ENCODE assay signal across 1 cellular context in the genomic region with DNA sequence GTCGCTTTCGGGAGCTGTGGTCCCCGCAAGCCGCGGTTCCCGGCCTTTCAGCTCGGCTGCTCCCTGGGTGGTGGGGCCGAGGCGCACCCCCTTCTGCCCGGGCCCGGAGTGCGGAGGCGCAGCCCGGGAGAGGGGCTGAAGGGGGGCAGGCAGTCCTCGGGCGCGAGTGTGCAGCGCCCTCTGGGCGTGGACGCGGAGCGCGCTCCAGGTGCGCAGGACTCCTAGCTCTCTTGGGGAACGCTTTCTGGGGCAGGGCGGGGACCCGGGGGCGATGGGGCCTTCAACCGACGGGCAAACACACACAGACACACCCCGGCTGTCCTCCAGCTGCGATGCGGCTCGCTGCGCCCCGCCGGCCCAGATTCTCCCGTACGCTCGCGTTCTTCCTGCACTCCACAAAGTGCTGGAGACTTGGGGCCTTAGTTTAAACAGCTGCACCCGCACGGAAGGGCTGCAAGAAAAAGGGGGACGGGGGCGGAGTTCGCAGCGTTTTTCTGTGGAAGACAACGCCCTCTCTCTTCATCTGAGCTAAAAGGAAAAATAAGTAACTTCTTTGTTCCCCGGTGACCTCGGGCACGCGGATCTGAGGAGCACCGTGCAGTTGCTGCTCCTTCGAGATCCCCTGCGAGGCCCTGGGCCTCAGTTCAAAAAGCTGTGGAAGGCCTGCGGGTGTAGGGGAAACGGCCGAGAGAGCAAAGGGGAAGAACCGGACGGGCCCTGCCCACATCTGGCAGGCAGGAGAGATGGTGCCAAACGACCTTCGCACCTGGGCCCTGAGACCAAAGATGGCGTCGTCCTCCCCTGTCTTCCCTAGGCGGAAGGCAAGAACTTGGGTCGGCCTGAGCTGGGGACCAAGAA.
TF ChIP-seq lines count a peak whose summit lies in the region.

No MANE protein-coding gene starts in this region.

TF ChIP-seq in HepG2, 621 proteins besides CTCF, POLR2A, EP300 and RAD21 (continued from another document and continues in another):
- TF ChIP-seq, protein P1, sequence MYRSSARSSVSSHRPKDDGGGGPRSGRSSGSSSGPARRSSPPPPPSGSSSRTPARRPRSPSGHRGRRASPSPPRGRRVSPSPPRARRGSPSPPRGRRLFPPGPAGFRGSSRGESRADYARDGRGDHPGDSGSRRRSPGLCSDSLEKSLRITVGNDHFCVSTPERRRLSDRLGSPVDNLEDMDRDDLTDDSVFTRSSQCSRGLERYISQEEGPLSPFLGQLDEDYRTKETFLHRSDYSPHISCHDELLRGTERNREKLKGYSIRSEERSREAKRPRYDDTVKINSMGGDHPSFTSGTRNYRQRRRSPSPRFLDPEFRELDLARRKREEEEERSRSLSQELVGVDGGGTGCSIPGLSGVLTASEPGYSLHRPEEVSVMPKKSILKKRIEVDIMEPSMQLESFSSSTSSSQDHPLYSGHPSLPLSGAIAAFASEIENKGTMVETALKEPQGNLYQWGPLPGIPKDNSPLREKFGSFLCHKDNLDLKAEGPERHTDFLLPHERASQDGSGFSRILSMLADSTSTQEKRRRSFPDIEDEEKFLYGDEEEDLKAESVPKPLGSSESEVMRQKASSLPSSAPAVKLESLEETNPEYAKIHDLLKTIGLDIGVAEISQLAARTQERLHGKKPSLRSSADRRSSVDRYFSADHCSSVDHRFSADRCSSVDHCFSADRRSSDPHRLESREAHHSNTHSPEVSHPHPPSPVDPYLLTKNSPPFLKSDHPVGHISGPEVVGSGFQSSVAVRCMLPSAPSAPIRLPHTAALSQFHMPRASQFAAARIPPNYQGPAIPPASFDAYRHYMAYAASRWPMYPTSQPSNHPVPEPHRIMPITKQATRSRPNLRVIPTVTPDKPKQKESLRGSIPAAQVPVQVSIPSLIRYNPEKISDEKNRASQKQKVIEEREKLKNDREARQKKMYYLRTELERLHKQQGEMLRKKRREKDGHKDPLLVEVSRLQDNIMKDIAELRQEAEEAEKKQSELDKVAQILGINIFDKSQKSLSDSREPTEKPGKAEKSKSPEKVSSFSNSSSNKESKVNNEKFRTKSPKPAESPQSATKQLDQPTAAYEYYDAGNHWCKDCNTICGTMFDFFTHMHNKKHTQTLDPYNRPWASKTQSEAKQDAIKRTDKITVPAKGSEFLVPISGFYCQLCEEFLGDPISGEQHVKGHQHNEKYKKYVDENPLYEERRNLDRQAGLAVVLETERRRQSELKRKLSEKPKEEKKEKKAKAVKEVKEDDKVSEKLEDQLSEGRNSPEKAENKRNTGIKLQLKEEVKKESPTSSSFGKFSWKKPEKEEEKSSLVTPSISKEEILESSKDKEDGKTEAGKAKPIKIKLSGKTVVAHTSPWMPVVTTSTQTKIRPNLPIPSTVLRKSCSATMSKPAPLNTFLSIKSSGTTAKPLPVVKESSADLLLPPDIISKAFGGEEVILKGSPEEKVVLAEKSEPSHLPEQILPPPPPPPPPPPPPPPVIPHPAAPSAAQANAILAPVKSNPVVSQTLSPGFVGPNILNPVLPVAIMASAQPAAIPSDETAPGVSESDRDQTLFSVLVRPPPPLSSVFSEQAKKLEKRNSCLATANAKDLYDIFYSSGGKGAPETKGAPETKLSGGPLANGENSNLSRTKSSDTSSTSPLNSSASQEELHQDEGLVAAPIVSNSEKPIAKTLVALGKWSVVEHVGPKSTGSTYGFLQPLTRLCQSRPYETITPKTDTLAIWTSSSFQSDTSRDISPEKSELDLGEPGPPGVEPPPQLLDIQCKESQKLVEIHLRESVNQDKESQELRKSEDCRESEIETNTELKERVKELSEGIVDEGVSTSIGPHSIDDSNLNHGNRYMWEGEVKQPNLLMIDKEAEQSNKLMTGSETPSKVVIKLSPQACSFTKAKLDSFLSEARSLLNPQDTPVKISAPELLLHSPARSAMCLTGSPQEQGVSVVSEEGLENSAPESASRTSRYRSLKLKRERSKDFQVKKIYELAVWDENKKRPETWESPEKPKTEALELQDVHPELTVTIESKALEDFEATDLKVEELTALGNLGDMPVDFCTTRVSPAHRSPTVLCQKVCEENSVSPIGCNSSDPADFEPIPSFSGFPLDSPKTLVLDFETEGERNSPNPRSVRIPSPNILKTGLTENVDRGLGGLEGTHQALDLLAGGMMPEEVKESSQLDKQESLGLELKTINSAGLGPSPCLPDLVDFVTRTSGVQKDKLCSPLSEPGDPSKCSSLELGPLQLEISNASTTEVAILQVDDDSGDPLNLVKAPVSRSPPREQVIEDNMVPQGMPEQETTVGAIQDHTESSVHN (CRISPR knock-in tag; IDR thresholded peaks at IDR 0.05) = peak; percentile 30; the same call in 1 of the 2 replicates
- TF ChIP-seq ZFP36 (IDR thresholded peaks at IDR 0.05; ENCODE audit: borderline replicate concordance, low read depth, low read length, partially characterized antibody) (no peak), TEAD2 (CRISPR knock-in tag; IDR thresholded peaks at IDR 0.05) (no peak), DNMT1 (CRISPR knock-in tag; IDR thresholded peaks at IDR 0.05) (0 out of 2 replicates have a peak, but pooled peaks have one; percentile 17), MZF1 (CRISPR knock-in tag; IDR thresholded peaks at IDR 0.05; ENCODE audit: borderline replicate concordance) (no peak), CBFB (CRISPR knock-in tag; IDR thresholded peaks at IDR 0.05) (peak; percentile 86), ZNF569 (CRISPR knock-in tag; IDR thresholded peaks at IDR 0.05; ENCODE audit: borderline replicate concordance) (no peak), ZEB1 (IDR thresholded peaks at IDR 0.05; ENCODE audit: insufficient replicate concordance, low read depth) (no peak), ZFX (CRISPR knock-in tag; IDR thresholded peaks at IDR 0.05; ENCODE audit: low read depth) (peak; percentile 80), ZSCAN31 (CRISPR knock-in tag; IDR thresholded peaks at IDR 0.05; ENCODE audit: low read depth) (peak; percentile 21; the same call in 1 of the 2 replicates), NR1H2 (CRISPR knock-in tag; IDR thresholded peaks at IDR 0.05; ENCODE audit: borderline replicate concordance, low read depth) (no peak), ZC3H4 (CRISPR knock-in tag; IDR thresholded peaks at IDR 0.05; ENCODE audit: borderline replicate concordance) (no peak), SP2 (CRISPR knock-in tag; IDR thresholded peaks at IDR 0.05) (no peak), ZNF549 (CRISPR knock-in tag; IDR thresholded peaks at IDR 0.05) (no peak), ZNF263 (CRISPR knock-in tag; IDR thresholded peaks at IDR 0.05) (peak; percentile 80), GZF1 (CRISPR knock-in tag; IDR thresholded peaks at IDR 0.05) (no peak), FOXM1 (CRISPR knock-in tag; IDR thresholded peaks at IDR 0.05) (no peak), ZNF367 (CRISPR knock-in tag; IDR thresholded peaks at IDR 0.05; ENCODE audit: borderline replicate concordance) (no peak; the same call in 1 of the 2 replicates), SKI (IDR thresholded peaks at IDR 0.05; ENCODE audit: partially characterized antibody) (no peak), FOXK1 (CRISPR knock-in tag; IDR thresholded peaks at IDR 0.05; ENCODE audit: borderline replicate concordance, low read depth) (no peak), BHLHE40 (IDR thresholded peaks at IDR 0.05; ENCODE audit: low read length) (peak; percentile 40; the same call in 1 of the 2 replicates)
- TF ChIP-seq, protein P2, sequence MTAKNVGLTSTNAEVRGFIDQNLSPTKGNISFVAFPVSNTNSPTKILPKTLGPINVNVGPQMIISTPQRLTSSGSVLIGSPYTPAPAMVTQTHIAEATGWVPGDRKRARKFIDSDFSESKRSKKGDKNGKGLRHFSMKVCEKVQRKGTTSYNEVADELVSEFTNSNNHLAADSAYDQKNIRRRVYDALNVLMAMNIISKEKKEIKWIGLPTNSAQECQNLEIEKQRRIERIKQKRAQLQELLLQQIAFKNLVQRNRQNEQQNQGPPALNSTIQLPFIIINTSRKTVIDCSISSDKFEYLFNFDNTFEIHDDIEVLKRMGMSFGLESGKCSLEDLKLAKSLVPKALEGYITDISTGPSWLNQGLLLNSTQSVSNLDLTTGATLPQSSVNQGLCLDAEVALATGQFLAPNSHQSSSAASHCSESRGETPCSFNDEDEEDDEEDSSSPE (CRISPR knock-in tag; IDR thresholded peaks at IDR 0.05) = peak; percentile 15
- TF ChIP-seq, protein P3, sequence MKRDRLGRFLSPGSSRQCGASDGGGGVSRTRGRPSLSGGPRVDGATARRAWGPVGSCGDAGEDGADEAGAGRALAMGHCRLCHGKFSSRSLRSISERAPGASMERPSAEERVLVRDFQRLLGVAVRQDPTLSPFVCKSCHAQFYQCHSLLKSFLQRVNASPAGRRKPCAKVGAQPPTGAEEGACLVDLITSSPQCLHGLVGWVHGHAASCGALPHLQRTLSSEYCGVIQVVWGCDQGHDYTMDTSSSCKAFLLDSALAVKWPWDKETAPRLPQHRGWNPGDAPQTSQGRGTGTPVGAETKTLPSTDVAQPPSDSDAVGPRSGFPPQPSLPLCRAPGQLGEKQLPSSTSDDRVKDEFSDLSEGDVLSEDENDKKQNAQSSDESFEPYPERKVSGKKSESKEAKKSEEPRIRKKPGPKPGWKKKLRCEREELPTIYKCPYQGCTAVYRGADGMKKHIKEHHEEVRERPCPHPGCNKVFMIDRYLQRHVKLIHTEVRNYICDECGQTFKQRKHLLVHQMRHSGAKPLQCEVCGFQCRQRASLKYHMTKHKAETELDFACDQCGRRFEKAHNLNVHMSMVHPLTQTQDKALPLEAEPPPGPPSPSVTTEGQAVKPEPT (CRISPR knock-in tag; IDR thresholded peaks at IDR 0.05; ENCODE audit: low read depth) = no peak
- TF ChIP-seq, protein P4, sequence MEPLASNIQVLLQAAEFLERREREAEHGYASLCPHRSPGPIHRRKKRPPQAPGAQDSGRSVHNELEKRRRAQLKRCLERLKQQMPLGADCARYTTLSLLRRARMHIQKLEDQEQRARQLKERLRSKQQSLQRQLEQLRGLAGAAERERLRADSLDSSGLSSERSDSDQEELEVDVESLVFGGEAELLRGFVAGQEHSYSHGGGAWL (CRISPR knock-in tag; IDR thresholded peaks at IDR 0.05) = peak; percentile 58
- TF ChIP-seq, protein P5, sequence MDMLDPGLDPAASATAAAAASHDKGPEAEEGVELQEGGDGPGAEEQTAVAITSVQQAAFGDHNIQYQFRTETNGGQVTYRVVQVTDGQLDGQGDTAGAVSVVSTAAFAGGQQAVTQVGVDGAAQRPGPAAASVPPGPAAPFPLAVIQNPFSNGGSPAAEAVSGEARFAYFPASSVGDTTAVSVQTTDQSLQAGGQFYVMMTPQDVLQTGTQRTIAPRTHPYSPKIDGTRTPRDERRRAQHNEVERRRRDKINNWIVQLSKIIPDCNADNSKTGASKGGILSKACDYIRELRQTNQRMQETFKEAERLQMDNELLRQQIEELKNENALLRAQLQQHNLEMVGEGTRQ (IDR thresholded peaks at IDR 0.05; ENCODE audit: low read depth, low read length) = no peak
- TF ChIP-seq, protein P5 (CRISPR knock-in tag; IDR thresholded peaks at IDR 0.05; ENCODE audit: borderline replicate concordance) = no peak
- TF ChIP-seq, protein P6, sequence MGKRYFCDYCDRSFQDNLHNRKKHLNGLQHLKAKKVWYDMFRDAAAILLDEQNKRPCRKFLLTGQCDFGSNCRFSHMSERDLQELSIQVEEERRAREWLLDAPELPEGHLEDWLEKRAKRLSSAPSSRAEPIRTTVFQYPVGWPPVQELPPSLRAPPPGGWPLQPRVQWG (CRISPR knock-in tag; IDR thresholded peaks at IDR 0.05; ENCODE audit: borderline replicate concordance, low read depth) = no peak
- TF ChIP-seq, protein P7, sequence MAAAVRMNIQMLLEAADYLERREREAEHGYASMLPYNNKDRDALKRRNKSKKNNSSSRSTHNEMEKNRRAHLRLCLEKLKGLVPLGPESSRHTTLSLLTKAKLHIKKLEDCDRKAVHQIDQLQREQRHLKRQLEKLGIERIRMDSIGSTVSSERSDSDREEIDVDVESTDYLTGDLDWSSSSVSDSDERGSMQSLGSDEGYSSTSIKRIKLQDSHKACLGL (CRISPR knock-in tag; IDR thresholded peaks at IDR 0.05) = no peak; the same call in 1 of the 2 replicates
